22 cellular contexts compared by ENCODE assay signal in the genomic region with DNA sequence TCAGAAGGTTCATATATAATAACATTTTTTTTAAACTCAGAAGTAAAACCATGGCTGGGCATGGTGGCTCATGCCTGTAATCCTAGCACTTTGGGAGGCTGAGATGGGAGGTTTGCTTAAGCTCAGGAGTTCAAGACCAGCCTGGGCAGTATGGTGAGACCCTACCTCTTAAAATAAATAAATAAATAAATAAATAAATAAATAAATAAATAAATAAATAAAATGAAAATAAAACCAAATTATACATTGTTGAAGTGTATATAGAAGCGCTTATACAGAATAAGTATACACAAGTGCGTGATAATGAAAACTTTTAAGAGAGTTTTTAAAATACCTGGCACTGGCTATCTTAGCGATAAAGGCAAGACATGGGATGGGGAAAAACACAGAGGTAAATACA.
DNase-seq lines count a peak whose midpoint lies in the region; ATAC-seq, FAIRE-seq and TF ChIP-seq lines count a peak whose summit lies in the region.
"Had no signal": no experiment of that assay in that cellular context is flagged by ENCODE, and none has a peak within 500 bp of the region (broad histone marks: within the 10 kb centered on the region; RNA-seq: fewer than 3 reads in every experiment).

No MANE protein-coding gene starts in this region.

- no peak for TF ChIP-seq EP300 in GM12878 (IDR thresholded peaks at IDR 0.05; ENCODE audit: borderline replicate concordance in 1 of 2, control insufficient read depth in 1 of 2, low read depth in 2 of 2, low read length in 2 of 2)
- no peak for TF ChIP-seq EP300 in tibial nerve (IDR thresholded peaks at IDR 0.05)

- RAD21 ChIA-PET in GM12878 (lab: Charles Lee; ENCODE audit: unreplicated experiment): no interaction called here

- H3K4me1 ChIP-seq in A673 (ENCODE audit: insufficient read depth, low read length, poor library complexity, severe bottlenecking): peaks cover 7% of the 10 kb centered on the region
- peaks cover 15% of the 10 kb centered on the region for H3K4me1 ChIP-seq in GM23248 (ENCODE audit: insufficient read depth)
- H3K4me1 ChIP-seq in GM12878 (ENCODE audit: control insufficient read depth, insufficient read depth, low read length): no peaks in the 10 kb centered on the region
- H3K4me1 ChIP-seq in tibial nerve: peaks cover 0 to 22% (median 6%) of the 10 kb centered on the region in 4 donors

- TF ChIP-seq CTCF in A673 (conservative IDR thresholded peaks at IDR 0.05; ENCODE audit: low read depth, low read length) (no peak), GM12878 (IDR thresholded peaks at IDR 0.05 in 2 of 3, conservative IDR thresholded peaks at IDR 0.05 in 1 of 3; ENCODE audit: control insufficient read depth in 2 of 3, extremely low read depth in 1 of 3, insufficient read depth in 1 of 3, low read depth in 3 of 3, low read length in 3 of 3) (no peak), tibial nerve (IDR thresholded peaks at IDR 0.05) (no peak)

- CTCF ChIA-PET in A673 (lab: Charles Lee): no interaction called here
- CTCF ChIA-PET in GM12878 (lab: Yijun Ruan, JAX): no interaction called here

- intact Hi-C loops in A673 (cut with micrococcal nuclease; ENCODE audit: unreplicated experiment) (no loop called here), GM12878 (cut with micrococcal nuclease; ENCODE audit: unreplicated experiment) (no loop called here)

- TF ChIP-seq POLR2A in GM12878 (IDR thresholded peaks at IDR 0.05; ENCODE audit: low read depth, low read length) (no peak), tibial nerve (IDR thresholded peaks at IDR 0.05) (no peak)

- H3K9me2 ChIP-seq in GM23248 (ENCODE audit: insufficient read depth): no peaks in the 10 kb centered on the region

- H3K27me3 ChIP-seq in A673 (replicated peaks; ENCODE audit: insufficient read depth, low read depth, low read length, poor library complexity) (no peaks in the 10 kb centered on the region), GM23248 (replicated peaks; ENCODE audit: insufficient read depth) (no peaks in the 10 kb centered on the region), GM12878 (replicated peaks in 1 of 2; ENCODE audit: control insufficient read depth in 2 of 2, insufficient read depth in 2 of 2, low read length in 1 of 2) (no peaks in the 10 kb centered on the region), tibial nerve (no peaks in the 10 kb centered on the region)
- H3K27me3 ChIP-seq: brain microvascular endothelial cell, foreskin keratinocyte had no signal

- H3K27ac ChIP-seq in A673 (ENCODE audit: low read depth, low read length, poor library complexity, severe bottlenecking): peak overlapping the region; percentile 97
- H3K27ac ChIP-seq in GM23248: peak overlapping the region; percentile 100; the same call in 1 of the 2 replicates
- H3K27ac ChIP-seq in GM12878 (ENCODE audit: control insufficient read depth, insufficient read depth): no peak overlapping the region
- no peak overlapping the region for H3K27ac ChIP-seq in tibial nerve
- H3K27ac ChIP-seq: prostate gland had no signal

- SMC1A ChIA-PET in GM12878 (lab: Charles Lee; ENCODE audit: uncharacterized antibody, unreplicated experiment): interaction anchor here (3.5 kb wide), 1 partner anchor 49 kb away, joined by 17 read pairs; a partner anchor contains a TSS

- H3K79me2 ChIP-seq in GM23248 (ENCODE audit: insufficient read depth): peaks cover 21% of the 10 kb centered on the region
- H3K79me2 ChIP-seq in GM12878 (ENCODE audit: control insufficient read depth, insufficient read depth, low read length): peaks cover 35% of the 10 kb centered on the region

- H3K36me3 ChIP-seq in A673 (ENCODE audit: insufficient read depth, low read length, poor library complexity, severe bottlenecking) (no peaks in the 10 kb centered on the region), GM23248 (ENCODE audit: low read depth) (no peaks in the 10 kb centered on the region), GM12878 (ENCODE audit: control insufficient read depth in 2 of 2, insufficient read depth in 2 of 2, low read length in 1 of 2) (no peaks in the 10 kb centered on the region; a peak in 1 of 4 replicates), tibial nerve (peaks cover 0 to 7% (median 0%) of the 10 kb centered on the region in 3 donors)
- H3K36me3 ChIP-seq: brain microvascular endothelial cell, prostate gland had no signal

- BruUV-seq in A673 (replicated peaks; lab: Mats Ljungman, UMichigan) (no TSS peak), GM12878 (replicated peaks; lab: Mats Ljungman, UMichigan) (no TSS peak)

- POLR2A ChIA-PET in A673 (lab: Charles Lee; ENCODE audit: low non-redundant PET) (interaction anchor here (0.7 kb wide), 1 partner anchor 24 kb away, joined by 4 read pairs; no protein-coding TSS in a partner anchor), GM12878 (lab: Charles Lee) (no interaction called here)

- DNase-seq in A673 (ENCODE audit: low spot score) (no peak), GM23248 (no peak), NCI-H69 (lab: John Stamatoyannopoulos, UW) (peak; percentile 5), GM12878 (ENCODE audit: low read depth, low spot score) (no peak), tibial nerve (ENCODE audit: low spot score in 2 of 2) (no peak), HUDEP-2 (lab: John Stamatoyannopoulos, UW; ENCODE audit: unreplicated experiment in 76 of 76) (no peak)
- no peak for DNase-seq in activated naive CD4-positive, alpha-beta T cell treated with anti-CD3 and anti-CD28 coated beads, Interleukin-2, amount 50 U/mL, for 16 hours
- DNase-seq: activated B cell treated with CpG ODN at 0.5 μM for 24 hours; activated CD4-positive, alpha-beta memory T cell treated with anti-CD3 and anti-CD28 coated beads for 36 hours; activated effector memory CD4-positive, alpha-beta T cell treated with anti-CD3 and anti-CD28 coated beads, Interleukin-2, amount 50 U/mL, for 16 hours; brain microvascular endothelial cell; CD4-positive, CD25-positive, alpha-beta regulatory T cell; DMS153; effector memory CD4-positive, alpha-beta T cell; foreskin keratinocyte; GF-D8; hippocampal formation; NCI-H748 treated with DMSO at 0.1 percent for 48 hours; substantia nigra had no signal

- H3K4me2 ChIP-seq in GM23248 (ENCODE audit: unreplicated experiment) (no peak overlapping the region), GM12878 (ENCODE audit: control insufficient read depth, insufficient read depth) (no peak overlapping the region)

- H2AFZ ChIP-seq in GM23248 (no peak overlapping the region), GM12878 (ENCODE audit: control insufficient read depth, low read depth, low read length) (no peak overlapping the region)

- H3K9me3 ChIP-seq in A673 (ENCODE audit: low read depth, low read length, poor library complexity, severe bottlenecking): no peaks in the 10 kb centered on the region
- no peaks in the 10 kb centered on the region for H3K9me3 ChIP-seq in GM23248 (ENCODE audit: low read depth)
- no peaks in the 10 kb centered on the region for H3K9me3 ChIP-seq in GM12878 (replicated peaks; ENCODE audit: control insufficient read depth, insufficient read depth, low read length)
- no peaks in the 10 kb centered on the region for H3K9me3 ChIP-seq in tibial nerve
- H3K9me3 ChIP-seq: prostate gland had no signal

- H4K20me1 ChIP-seq in GM23248 (ENCODE audit: insufficient read depth) (no peaks in the 10 kb centered on the region), GM12878 (ENCODE audit: control insufficient read depth, insufficient read depth) (no peaks in the 10 kb centered on the region)

- H3K4me3 ChIP-seq in A673 (ENCODE audit: low read depth, low read length, poor library complexity, severe bottlenecking): peak overlapping the region; percentile 57
- H3K4me3 ChIP-seq in GM23248: no peak overlapping the region; the same call in 1 of the 2 replicates
- H3K4me3 ChIP-seq in GM12878: 0 out of 2 replicates have a peak overlapping the region, but pooled peaks have one; percentile 87
- H3K4me3 ChIP-seq in tibial nerve: no peak overlapping the region

- ATAC-seq in GM12878 (no peak), GM21717 (IDR thresholded peaks at IDR 0.05; ENCODE audit: unreplicated experiment) (no peak)
- ATAC-seq: foreskin keratinocyte had no signal

- no peak for FAIRE-seq in GM12878 (lab: Jason Lieb, UNC)
- FAIRE-seq: islet of Langerhans had no signal

- H3F3A ChIP-seq in GM23248 (ENCODE audit: insufficient read depth): peaks cover 38% of the 10 kb centered on the region

- H3K9ac ChIP-seq in GM23248 (no peak overlapping the region), GM12878 (ENCODE audit: control insufficient read depth, insufficient read depth, low read length) (peak overlapping the region; percentile 96; the same call in 1 of the 2 replicates)

- TF ChIP-seq RAD21 in GM12878 (IDR thresholded peaks at IDR 0.05; ENCODE audit: insufficient read depth, low read depth, low read length): no peak

- 94 to 96% methylated on average over 3 of the region's 3 CpGs for WGBS in GM23248 (ENCODE audit: low coverage in 1 of 2, low lambda C conversion rate in 2 of 2, missing lambda C conversion rate in 2 of 2), 2 experiments
- 98% methylated on average over 3 of the region's 3 CpGs for WGBS in GM12878 (ENCODE audit: insufficient coverage, insufficient replicate concordance, low lambda C conversion rate, missing lambda C conversion rate)
- 97 to 98% methylated on average over 3 of the region's 3 CpGs for WGBS in tibial nerve, 2 donors

- in situ Hi-C loops in GM23248 (cut with MboI) (no loop called here), GM12878 (cut with MboI) (no loop called here)

TF ChIP-seq in GM12878, 131 proteins besides CTCF, POLR2A, EP300 and RAD21 (continues in another document):
- TF ChIP-seq SRF (IDR thresholded peaks at IDR 0.05; ENCODE audit: low read depth in 2 of 2, low read length in 2 of 2): no peak
- no peak for TF ChIP-seq FOXM1 (IDR thresholded peaks at IDR 0.05; ENCODE audit: low read depth, low read length)
- TF ChIP-seq ZNF622 (IDR thresholded peaks at IDR 0.05): no peak
- TF ChIP-seq, protein P1, sequence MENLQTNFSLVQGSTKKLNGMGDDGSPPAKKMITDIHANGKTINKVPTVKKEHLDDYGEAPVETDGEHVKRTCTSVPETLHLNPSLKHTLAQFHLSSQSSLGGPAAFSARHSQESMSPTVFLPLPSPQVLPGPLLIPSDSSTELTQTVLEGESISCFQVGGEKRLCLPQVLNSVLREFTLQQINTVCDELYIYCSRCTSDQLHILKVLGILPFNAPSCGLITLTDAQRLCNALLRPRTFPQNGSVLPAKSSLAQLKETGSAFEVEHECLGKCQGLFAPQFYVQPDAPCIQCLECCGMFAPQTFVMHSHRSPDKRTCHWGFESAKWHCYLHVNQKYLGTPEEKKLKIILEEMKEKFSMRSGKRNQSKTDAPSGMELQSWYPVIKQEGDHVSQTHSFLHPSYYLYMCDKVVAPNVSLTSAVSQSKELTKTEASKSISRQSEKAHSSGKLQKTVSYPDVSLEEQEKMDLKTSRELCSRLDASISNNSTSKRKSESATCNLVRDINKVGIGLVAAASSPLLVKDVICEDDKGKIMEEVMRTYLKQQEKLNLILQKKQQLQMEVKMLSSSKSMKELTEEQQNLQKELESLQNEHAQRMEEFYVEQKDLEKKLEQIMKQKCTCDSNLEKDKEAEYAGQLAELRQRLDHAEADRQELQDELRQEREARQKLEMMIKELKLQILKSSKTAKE (IDR thresholded peaks at IDR 0.05; ENCODE audit: low read depth, poor library complexity, severe bottlenecking): no peak
- no peak for TF ChIP-seq RUNX3 (IDR thresholded peaks at IDR 0.05; ENCODE audit: low read length)

Comparison
In these comparisons a context has a peak if more than half of its experiments do, and no peak if none do; other contexts are left out.
1. H3K27ac ChIP-seq: peak in A673 (single experiment) and GM23248 (single experiment); none in GM12878 (single experiment) and tibial nerve (0 of 4).
2. H3K4me3 ChIP-seq: peak in A673 (single experiment) and GM12878 (single experiment); none in GM23248 (single experiment) and tibial nerve (0 of 4).